22 cellular contexts compared by ENCODE assay signal in genomic region chr5:78077369-78078068, GRCh38.
"Had no signal": no experiment of that assay in that cellular context is flagged by ENCODE, and none has a peak within 500 bp of the region (broad histone marks: within the 10 kb centered on the region; RNA-seq: fewer than 3 reads in every experiment).

No MANE protein-coding gene starts in this region.

- H3K27ac ChIP-seq: dorsolateral prefrontal cortex, epithelial cell of prostate, prostate gland, transverse colon had no signal

- H3K9me3 ChIP-seq: prostate gland, transverse colon had no signal

- H3K36me3 ChIP-seq: prostate gland had no signal

- H3K27me3 ChIP-seq: dorsolateral prefrontal cortex, transverse colon had no signal

- ATAC-seq: effector memory CD8-positive, alpha-beta T cell; left ventricle myocardium superior; natural killer cell treated with Interleukin-12 subunit alpha and Interleukin-12 subunit beta and Interleukin-15 and Interleukin-18, amount 100 ng/mL, for 72 hours; right cardiac atrium; stimulated activated effector memory CD8-positive, alpha-beta T cell treated with anti-CD3 and anti-CD28 coated beads, Interleukin-12 subunit alpha, Interleukin-12 subunit beta, amount 100 ng/mL, for 72 hours; stimulated activated naive CD8-positive, alpha-beta T cell treated with anti-CD3 and anti-CD28 coated beads, Interleukin-15, amount 100 ng/mL, for 72 hours had no signal

- H3K4me1 ChIP-seq: prostate gland, transverse colon had no signal

- FAIRE-seq: TTC549, urothelium cell line had no signal

- DNase-seq: activated CD4-positive, alpha-beta T cell treated with anti-CD3 and anti-CD28 coated beads, Interleukin-2, amount 50 U/mL, for 4 hours; activated CD8-positive, alpha-beta memory T cell treated with anti-CD3 and anti-CD28 coated beads, Interleukin-2, amount 50 U/mL, for 48 hours; activated naive CD4-positive, alpha-beta T cell treated with Interleukin-2 at 50 U/mL for 16 hours; activated naive CD8-positive, alpha-beta T cell treated with anti-CD3 and anti-CD28 coated beads, Interleukin-2, amount 10 ng/mL, durations not matched to agents 7 days and 5 days; activated T-cell treated with anti-CD3 and anti-CD28 coated beads, Interleukin-2, amount 50 U/mL, for 48 hours; dorsolateral prefrontal cortex; effector memory CD8-positive, alpha-beta T cell; foreskin melanocyte; kidney glomerular epithelial cell; left ventricle myocardium superior; midbrain; right cardiac atrium; stimulated activated CD4-positive, alpha-beta T cell treated with anti-CD3 and anti-CD28 coated beads, Interleukin-1b, Interleukin-23, amount 100 ng/mL, for 48 hours; stimulated activated naive CD8-positive, alpha-beta T cell treated with anti-CD3 and anti-CD28 coated beads, Interleukin-15, amount 100 ng/mL, for 72 hours; T-helper 1 cell; transverse colon had no signal

- H3K4me3 ChIP-seq: dorsolateral prefrontal cortex, prostate gland, transverse colon had no signal
